In the genomic region with DNA sequence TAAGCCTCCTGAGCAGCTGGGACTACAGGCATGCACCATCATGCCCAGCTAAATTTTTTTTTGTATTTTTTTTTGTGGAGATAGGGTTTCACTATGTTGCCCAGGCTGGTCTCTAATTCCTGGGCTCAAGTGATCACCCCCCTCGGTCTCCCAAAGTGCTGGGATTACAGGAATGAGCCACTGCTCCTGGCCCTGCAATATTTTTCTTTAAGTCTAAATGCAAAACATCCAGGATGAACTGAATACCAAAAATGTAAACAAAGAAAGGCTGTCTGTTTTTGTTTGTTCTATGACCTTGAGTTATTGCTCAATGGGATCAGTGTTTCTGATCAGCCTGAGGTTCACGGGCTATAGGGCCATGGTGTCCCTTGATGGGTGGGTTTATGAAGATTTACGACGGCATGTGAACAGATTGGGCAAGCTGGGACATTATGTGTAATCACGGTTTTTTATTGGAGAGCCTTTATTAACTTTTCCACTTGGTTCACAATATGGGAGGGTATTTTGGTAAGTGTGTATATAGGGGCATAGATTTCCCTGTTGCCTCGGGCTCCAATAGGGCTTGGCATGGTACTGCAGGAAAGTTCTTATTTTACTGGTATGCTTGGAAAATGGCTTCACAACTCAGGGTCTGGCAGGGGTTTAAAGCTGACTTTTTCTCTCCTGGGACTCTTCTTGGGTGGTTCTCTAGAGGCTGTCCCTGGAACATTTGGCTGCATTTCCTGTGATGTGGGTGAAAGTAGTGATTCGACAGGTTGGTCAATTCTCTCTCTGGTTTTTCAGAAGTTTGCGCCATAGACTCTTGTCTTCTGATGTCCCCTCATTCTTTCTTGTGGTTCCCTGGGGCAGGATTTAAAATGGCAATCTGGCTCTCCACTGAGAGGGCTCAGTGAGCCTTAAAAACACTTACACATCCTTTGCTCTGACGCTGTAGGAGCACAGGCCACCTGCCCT, we compare ENCODE assay signal across 1 cellular context.
TF ChIP-seq lines count a peak whose summit lies in the region.

No MANE protein-coding gene starts in this region.

TF ChIP-seq in HepG2, 621 proteins besides CTCF, POLR2A, EP300 and RAD21 (continued from another document):
- TF ChIP-seq ZBTB26 (CRISPR knock-in tag; IDR thresholded peaks at IDR 0.05; ENCODE audit: borderline replicate concordance) (no peak), FOXC1 (CRISPR knock-in tag; IDR thresholded peaks at IDR 0.05; ENCODE audit: borderline replicate concordance) (peak; percentile 26; the same call in 1 of the 2 replicates), IKZF5 (CRISPR knock-in tag; IDR thresholded peaks at IDR 0.05) (0 out of 2 replicates have a peak, but pooled peaks have one; percentile 41), FOXP1 (IDR thresholded peaks at IDR 0.05) (0 out of 2 replicates have a peak, but pooled peaks have one; percentile 30), FOXP1 (CRISPR knock-in tag; IDR thresholded peaks at IDR 0.05) (peak; percentile 95), ZNF564 (CRISPR knock-in tag; IDR thresholded peaks at IDR 0.05) (no peak), GZF1 (CRISPR knock-in tag; IDR thresholded peaks at IDR 0.05) (no peak), TMF1 (CRISPR knock-in tag; IDR thresholded peaks at IDR 0.05; ENCODE audit: low read depth) (no peak), BRD4 (CRISPR knock-in tag; IDR thresholded peaks at IDR 0.05) (0 out of 2 replicates have a peak, but pooled peaks have one; percentile 23), CSRNP2 (CRISPR knock-in tag; conservative IDR thresholded peaks at IDR 0.05; ENCODE audit: low read depth) (no peak), BCL6 (CRISPR knock-in tag; IDR thresholded peaks at IDR 0.05) (peak; percentile 78), ZNF776 (CRISPR knock-in tag; IDR thresholded peaks at IDR 0.05) (no peak), GMEB1 (CRISPR knock-in tag; IDR thresholded peaks at IDR 0.05; ENCODE audit: borderline replicate concordance) (no peak), ZNF367 (CRISPR knock-in tag; IDR thresholded peaks at IDR 0.05; ENCODE audit: borderline replicate concordance) (no peak), THYN1 (CRISPR knock-in tag; IDR thresholded peaks at IDR 0.05; ENCODE audit: borderline replicate concordance, low read depth) (no peak), SOX5 (CRISPR knock-in tag; IDR thresholded peaks at IDR 0.05; ENCODE audit: borderline replicate concordance) (peak; percentile 90), FOXK2 (IDR thresholded peaks at IDR 0.05) (peak; percentile 86), ZNF136 (CRISPR knock-in tag; IDR thresholded peaks at IDR 0.05; ENCODE audit: low read depth) (no peak), ZNF737 (CRISPR knock-in tag; IDR thresholded peaks at IDR 0.05; ENCODE audit: borderline replicate concordance) (no peak), ZFP36L1 (CRISPR knock-in tag; IDR thresholded peaks at IDR 0.05) (no peak), ZNF660 (CRISPR knock-in tag; IDR thresholded peaks at IDR 0.05; ENCODE audit: borderline replicate concordance, low read depth) (no peak), KDM5B (CRISPR knock-in tag; IDR thresholded peaks at IDR 0.05; ENCODE audit: borderline replicate concordance) (no peak), JUND (CRISPR knock-in tag; IDR thresholded peaks at IDR 0.05) (no peak), RORA (CRISPR knock-in tag; IDR thresholded peaks at IDR 0.05) (no peak), CCDC6 (CRISPR knock-in tag; IDR thresholded peaks at IDR 0.05) (no peak), SMAD1 (CRISPR knock-in tag; IDR thresholded peaks at IDR 0.05; ENCODE audit: borderline replicate concordance, low read depth) (no peak), MXI1 (IDR thresholded peaks at IDR 0.05; ENCODE audit: borderline replicate concordance, low read depth, low read length) (no peak), ZNF577 (CRISPR knock-in tag; IDR thresholded peaks at IDR 0.05; ENCODE audit: borderline replicate concordance, low read depth) (no peak), MEIS2 (CRISPR knock-in tag; IDR thresholded peaks at IDR 0.05) (peak; percentile 58; the same call in 1 of the 2 replicates), GATAD1 (CRISPR knock-in tag; IDR thresholded peaks at IDR 0.05) (peak; percentile 56), FOXJ3 (CRISPR knock-in tag; IDR thresholded peaks at IDR 0.05; ENCODE audit: borderline replicate concordance) (peak; percentile 92), RAD51 (IDR thresholded peaks at IDR 0.05; ENCODE audit: borderline replicate concordance) (no peak), ARNTL (CRISPR knock-in tag; IDR thresholded peaks at IDR 0.05) (no peak), LBX2 (CRISPR knock-in tag; IDR thresholded peaks at IDR 0.05; ENCODE audit: borderline replicate concordance) (no peak), YY1 (IDR thresholded peaks at IDR 0.05; ENCODE audit: insufficient read depth, insufficient replicate concordance, low read depth, low read length) (peak; percentile 8), NCOA2 (CRISPR knock-in tag; IDR thresholded peaks at IDR 0.05) (peak; percentile 91), ZBTB8A (CRISPR knock-in tag; IDR thresholded peaks at IDR 0.05; ENCODE audit: borderline replicate concordance, low read depth) (no peak)
- TF ChIP-seq, protein P1, sequence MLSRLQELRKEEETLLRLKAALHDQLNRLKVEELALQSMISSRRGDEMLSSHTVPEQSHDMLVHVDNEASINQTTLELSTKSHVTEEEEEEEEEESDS (CRISPR knock-in tag; IDR thresholded peaks at IDR 0.05; ENCODE audit: borderline replicate concordance), result peak; percentile 19; the same call in 1 of the 2 replicates
